25 cellular contexts compared by ENCODE assay signal in genomic region chr2:133492719-133493366, GRCh38.
"Had no signal": no experiment of that assay in that cellular context is flagged by ENCODE, and none has a peak within 500 bp of the region (broad histone marks: within the 10 kb centered on the region; RNA-seq: fewer than 3 reads in every experiment).

No MANE protein-coding gene starts in this region.

- H3K9me3 ChIP-seq: esophagus muscularis mucosa, gastroesophageal sphincter, heart left ventricle, ovary, testis, tibial artery had no signal

- ATAC-seq: foreskin keratinocyte; gastroesophageal sphincter; left cardiac atrium; naive thymus-derived CD4-positive, alpha-beta T cell; sciatic nerve; stimulated activated effector memory CD8-positive, alpha-beta T cell treated with anti-CD3 and anti-CD28 coated beads, Interleukin-12 subunit alpha, Interleukin-12 subunit beta, amount 100 ng/mL, for 72 hours; stimulated activated naive CD8-positive, alpha-beta T cell treated with anti-CD3 and anti-CD28 coated beads, Interleukin-15, Interleukin-2, amounts not matched to agents 100 U/mL and 50 U/mL, for 24 hours had no signal

- FAIRE-seq: colon, islet of Langerhans had no signal

- H3K4me3 ChIP-seq: dorsolateral prefrontal cortex, esophagus muscularis mucosa, gastroesophageal sphincter, heart left ventricle, lung, ovary, testis, tibial artery had no signal

- H3K27me3 ChIP-seq: dorsolateral prefrontal cortex, esophagus muscularis mucosa, foreskin keratinocyte, gastroesophageal sphincter, heart left ventricle, ovary, testis, tibial artery had no signal

- H3K4me1 ChIP-seq: foreskin keratinocyte, testis had no signal

- H3K36me3 ChIP-seq: esophagus muscularis mucosa, gastroesophageal sphincter, heart left ventricle, ovary, tibial artery had no signal

- H3K27ac ChIP-seq: dorsolateral prefrontal cortex, esophagus muscularis mucosa, foreskin keratinocyte, gastroesophageal sphincter, ovary, testis, tibial artery had no signal

- DNase-seq: central memory CD4-positive, alpha-beta T cell; dorsolateral prefrontal cortex; effector CD4-positive, alpha-beta T cell; endodermal cell; foreskin keratinocyte; heart left ventricle; hippocampal formation; left cardiac atrium; naive thymus-derived CD4-positive, alpha-beta T cell; nephron progenitor cell; nucleus accumbens; ovary; stimulated activated CD4-positive, alpha-beta T cell treated with anti-CD3 and anti-CD28 coated beads, Interleukin-2, amount 100 ng/mL, for 24 hours; stimulated activated CD4-positive, alpha-beta T cell treated with anti-CD3 and anti-CD28 coated beads, Interleukin-4, amount 100 ng/mL, for 24 hours; stimulated activated naive CD8-positive, alpha-beta T cell treated with anti-CD3 and anti-CD28 coated beads, Interleukin-15, Interleukin-2, amounts not matched to agents 100 U/mL and 50 U/mL, for 24 hours; substantia nigra; testis; tibial artery had no signal
